Comparison of ENCODE assay signal across 27 cellular contexts in the genomic region with DNA sequence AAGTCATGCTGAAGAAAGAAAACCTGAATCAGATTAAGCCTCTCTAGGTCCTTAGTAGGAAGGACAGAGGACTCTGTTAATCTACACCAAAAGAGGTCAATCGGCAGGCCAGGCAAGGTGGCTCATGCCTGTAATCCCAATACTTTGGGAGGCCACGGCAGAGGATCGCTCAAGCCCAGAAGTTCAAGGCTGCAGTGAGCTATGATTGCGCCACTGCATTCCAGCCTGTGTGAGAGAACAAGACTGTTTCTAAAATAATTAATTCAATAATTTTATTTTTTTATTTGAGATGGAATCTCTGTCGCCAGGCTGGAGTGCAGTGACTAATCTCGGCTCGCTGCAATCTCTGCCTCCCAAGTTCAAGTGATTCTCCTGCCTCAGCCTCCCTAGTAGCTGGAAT. TPM values are rescaled to one million over a fixed set of nuclear protein-coding genes. Genes with fewer than 3 reads are reported as not detected.
DNase-seq lines count a peak whose midpoint lies in the region; ATAC-seq, FAIRE-seq and TF ChIP-seq lines count a peak whose summit lies in the region.
"Had no signal": no experiment of that assay in that cellular context is flagged by ENCODE, and none has a peak within 500 bp of the region (broad histone marks: within the 10 kb centered on the region; RNA-seq: fewer than 3 reads in every experiment).

No MANE protein-coding gene starts in this region.

- TF ChIP-seq POLR2A in adrenal gland (IDR thresholded peaks at IDR 0.05) (no peak), HepG2 (IDR thresholded peaks at IDR 0.05; ENCODE audit: insufficient read depth in 1 of 2, low read depth in 2 of 2, low read length in 2 of 2) (no peak)

- TF ChIP-seq RAD21 in HepG2 (CRISPR knock-in tag; IDR thresholded peaks at IDR 0.05), result no peak

- POLR2A ChIA-PET in HepG2 (lab: Yijun Ruan, JAX), result interaction anchor here (1.1 kb wide), 1 partner anchor 41 kb away, joined by 3 read pairs; no protein-coding TSS in a partner anchor
- POLR2A ChIA-PET in naive thymus-derived CD8-positive, alpha-beta T cell (lab: Charles Lee), result no interaction called here

- H3K9me3 Mint-ChIP-seq in naive thymus-derived CD8-positive, alpha-beta T cell, result peaks cover 0 to 2% (median 0%) of the 10 kb centered on the region in 9 donors
- H3K9me3 Mint-ChIP-seq: CD4-positive, alpha-beta memory T cell; CD8-positive, alpha-beta memory T cell had no signal

- H4K20me1 ChIP-seq in HepG2 (ENCODE audit: insufficient read depth, low read length), result peaks cover 11% of the 10 kb centered on the region

- WGBS in adrenal gland, 4 donors, result 50 to 65% (median 59%) methylated on average over 7 of the region's 7 CpGs
- 77% methylated on average over 7 of the region's 7 CpGs for WGBS in HepG2 (ENCODE audit: low lambda C conversion rate)

- peaks cover 5% of the 10 kb centered on the region for H3K36me3 Mint-ChIP-seq in T-helper 17 cell (ENCODE audit: low read depth)
- H3K36me3 Mint-ChIP-seq in naive thymus-derived CD8-positive, alpha-beta T cell, result peaks cover 4 to 83% (median 20%) of the 10 kb centered on the region in 3 donors

- no peaks in the 10 kb centered on the region for H3K27me3 Mint-ChIP-seq in T-helper 17 cell
- no peaks in the 10 kb centered on the region for H3K27me3 Mint-ChIP-seq in naive thymus-derived CD8-positive, alpha-beta T cell
- H3K27me3 Mint-ChIP-seq: CD4-positive, alpha-beta memory T cell; CD4-positive, CD25-positive, alpha-beta regulatory T cell had no signal

- H3K27ac ChIP-seq in adrenal gland, result peak overlapping the region in 2 of 5 donors; percentile 65 to 70
- H3K27ac ChIP-seq in HepG2 (ENCODE audit: extremely low read length, insufficient read depth, low read length), result peak overlapping the region; percentile 40
- H3K27ac ChIP-seq: BLaER1 had no signal

- peaks cover 44% of the 10 kb centered on the region for H3K79me2 ChIP-seq in HepG2 (ENCODE audit: insufficient read depth, low read length)

- ATAC-seq in T-helper 17 cell, result no peak
- no peak for ATAC-seq in HepG2
- no peak for ATAC-seq in naive thymus-derived CD8-positive, alpha-beta T cell
- ATAC-seq: GM12878 had no signal

- H3K4me3 ChIP-seq in adrenal gland (no peak overlapping the region), HepG2 (replicated peaks in 1 of 3; ENCODE audit: insufficient read depth in 1 of 3, low read depth in 2 of 3, low read length in 3 of 3) (no peak overlapping the region)
- H3K4me3 ChIP-seq: BLaER1, GM12878 had no signal

- intact Hi-C loops in adrenal gland (cut with DNase I), result no loop called here
- intact Hi-C loops in HepG2 (cut with micrococcal nuclease; ENCODE audit: unreplicated experiment), result no loop called here

- BruUV-seq in HepG2 (replicated peaks; lab: Mats Ljungman, UMichigan), result no TSS peak

- H3K27me3 ChIP-seq in adrenal gland (no peaks in the 10 kb centered on the region), HepG2 (ENCODE audit: control insufficient read depth in 1 of 2, insufficient read depth in 2 of 2, low read length in 2 of 2) (no peaks in the 10 kb centered on the region; a peak in 1 of 5 replicates)
- H3K27me3 ChIP-seq: BE2C, BLaER1 had no signal

- CTCF ChIA-PET in HepG2 (lab: Yijun Ruan, JAX; ENCODE audit: low intra/inter-chr PET ratio, low total read pairs), result no interaction called here

- no peak for DNase-seq in T-helper 17 cell
- peak in 6 of 7 donors; percentile 73 to 83 (median 80) for DNase-seq in adrenal gland
- peak; percentile 10 for DNase-seq in HepG2 (ENCODE audit: low spot score)
- no peak for DNase-seq in ecto neural progenitor cell (ENCODE audit: low spot score)
- no peak for DNase-seq in activated CD4-positive, alpha-beta T cell treated with anti-CD3 and anti-CD28 coated beads for 4 hours
- no peak for DNase-seq in naive thymus-derived CD8-positive, alpha-beta T cell
- DNase-seq: 8988T; ACHN; BE2C; C1 segment of cervical spinal cord; CD4-positive, alpha-beta memory T cell; CD4-positive, CD25-positive, alpha-beta regulatory T cell; CD8-positive, alpha-beta memory T cell; COR-L47; DMS 273 treated with DMSO at 0.1 percent for 48 hours; DMS153; DMS53; DMS79; DND-41; EL; GDM1 had no signal

- H3K4me3 Mint-ChIP-seq in T-helper 17 cell, result no peak overlapping the region
- H3K4me3 Mint-ChIP-seq in naive thymus-derived CD8-positive, alpha-beta T cell, result no peak overlapping the region
- H3K4me3 Mint-ChIP-seq: CD14-positive monocyte; CD4-positive, alpha-beta memory T cell had no signal

- peaks cover 20% of the 10 kb centered on the region for H3K4me1 Mint-ChIP-seq in T-helper 17 cell
- H3K4me1 Mint-ChIP-seq in naive thymus-derived CD8-positive, alpha-beta T cell, result peaks cover 17 to 44% (median 32%) of the 10 kb centered on the region in 4 donors

- H3K27ac Mint-ChIP-seq in T-helper 17 cell, result peak overlapping the region; percentile 54
- H3K27ac Mint-ChIP-seq in naive thymus-derived CD8-positive, alpha-beta T cell, result no peak overlapping the region
- H3K27ac Mint-ChIP-seq: CD4-positive, CD25-positive, alpha-beta regulatory T cell had no signal

- peaks cover 0 to 74% of the 10 kb centered on the region in 2 donors for H3K36me3 ChIP-seq in adrenal gland (replicated peaks in 1 of 2)
- peaks cover 9 to 48% of the 10 kb centered on the region in 2 experiments; a peak in 4 of 5 replicates for H3K36me3 ChIP-seq in HepG2 (replicated peaks in 1 of 2; ENCODE audit: control insufficient read depth in 1 of 2, insufficient read depth in 2 of 2, low read length in 2 of 2)

- H3K4me1 ChIP-seq in adrenal gland (replicated peaks in 1 of 2) (peaks cover 9 to 16% of the 10 kb centered on the region in 2 donors), HepG2 (ENCODE audit: insufficient read depth, low read length) (peaks cover 31% of the 10 kb centered on the region)
- H3K4me1 ChIP-seq: BE2C had no signal

- in situ Hi-C loops in HepG2 (cut with HindIII; ENCODE audit: extremely low pct_ligation_motif_present, low pct_unique_long_range_greater_than_20kb), result no loop called here

- no peak overlapping the region for H2AFZ ChIP-seq in HepG2 (ENCODE audit: low read length)

- no peak overlapping the region for H3K9ac ChIP-seq in HepG2 (ENCODE audit: insufficient read depth, low read depth, low read length)
- H3K9ac ChIP-seq: BLaER1 had no signal

- TF ChIP-seq CTCF in adrenal gland (IDR thresholded peaks at IDR 0.05) (no peak), HepG2 (CRISPR knock-in tag; IDR thresholded peaks at IDR 0.05) (no peak)

- FAIRE-seq in HepG2 (lab: Jason Lieb, UNC), result no peak
- FAIRE-seq: A204.1, GM12878, GM12892, GM18507 had no signal

- TF ChIP-seq EP300 in HepG2 (IDR thresholded peaks at IDR 0.05; ENCODE audit: low read depth in 2 of 2, low read length in 2 of 2) (no peak), HepG2 (CRISPR knock-in tag; IDR thresholded peaks at IDR 0.05; ENCODE audit: borderline replicate concordance) (no peak)

- no peaks in the 10 kb centered on the region for H3K9me3 ChIP-seq in T-helper 17 cell (ENCODE audit: control insufficient read depth, low read length, poor library complexity, severe bottlenecking)
- H3K9me3 ChIP-seq in adrenal gland (replicated peaks in 1 of 3), result no peaks in the 10 kb centered on the region
- H3K9me3 ChIP-seq in HepG2 (ENCODE audit: low read length), result no peaks in the 10 kb centered on the region
- H3K9me3 ChIP-seq: BE2C had no signal

- H3K4me2 ChIP-seq in HepG2 (ENCODE audit: low read depth, low read length), result 0 out of 2 replicates have a peak overlapping the region, but pooled peaks have one; percentile 27
- H3K4me2 ChIP-seq: BLaER1 had no signal

RNA-seq across cellular contexts. Expression of a gene that starts 4.5 kb away (rescaled TPM):
- total RNA-seq in T-helper 17 cell (100 to 1,000 TPM; 147 to 165 TPM), adrenal gland (100 to 1,000 TPM; 211 to 363 (median 240) TPM), HepG2 (2016; rRNA removed; fragmentation: Illumina TruSeq; extraction: Trizol) (625 and 944 TPM in 2 replicates)
- polyA plus RNA-seq in adrenal gland (100 to 1,000 TPM; 122 to 475 (median 216) TPM), HepG2 (2011; rRNA removed) (109 and 124 TPM in 2 replicates)
- total RNA-seq in HepG2 (2016; cell fraction: cytosol; rRNA removed; fragmentation: Illumina TruSeq; extraction: Trizol; ENCODE audit: low read depth), result 53.4 and 61.8 TPM in 2 replicates
- total RNA-seq in HepG2 (2016; cell fraction: insoluble cytoplasmic fraction; rRNA removed; fragmentation: Illumina TruSeq; extraction: Trizol), result 635 and 912 TPM in 2 replicates
- 124 and 145 TPM in 2 replicates for total RNA-seq in HepG2 (2016; cell fraction: membrane; rRNA removed; fragmentation: Illumina TruSeq; extraction: Trizol)
- 234 and 241 TPM in 2 replicates for total RNA-seq in HepG2 (2016; cell fraction: nucleus; rRNA removed; fragmentation: Illumina TruSeq; extraction: Trizol)
- polyA plus RNA-seq in HepG2 (2011; cell fraction: cytosol; rRNA removed), result 106 and 126 TPM in 2 replicates
- 30.7 and 40.3 TPM in 2 replicates for polyA plus RNA-seq in HepG2 (2011; cell fraction: nucleus; rRNA removed)
- 246 and 411 TPM in 2 replicates for polyA plus RNA-seq in HepG2 (2012)
- 34.4 and 42.4 TPM in 2 replicates for polyA plus RNA-seq in HepG2 (2016; cell fraction: cytosol; fragmentation: Illumina TruSeq; extraction: Trizol; ENCODE audit: low read depth)
- polyA plus RNA-seq in HepG2 (2016; cell fraction: insoluble cytoplasmic fraction; fragmentation: Illumina TruSeq; extraction: Trizol; ENCODE audit: low read depth), result 671 and 701 TPM in 2 replicates
- polyA plus RNA-seq in HepG2 (2016; cell fraction: membrane; fragmentation: Illumina TruSeq; extraction: Trizol; ENCODE audit: low read depth), result 64.7 and 77.0 TPM in 2 replicates
- 237 and 254 TPM in 2 replicates for polyA plus RNA-seq in HepG2 (2016; cell fraction: nucleus; fragmentation: Illumina TruSeq; extraction: Trizol; ENCODE audit: insufficient read depth, low read depth)
- polyA minus RNA-seq in HepG2 (2011; rRNA and poly(A)+ RNA removed; ENCODE audit: low replicate concordance), result 102 and 167 TPM in 2 replicates
- polyA minus RNA-seq in HepG2 (2011; cell fraction: cytosol; rRNA and poly(A)+ RNA removed), result 71.6 and 76.1 TPM in 2 replicates
- polyA minus RNA-seq in HepG2 (2011; cell fraction: nucleus; rRNA and poly(A)+ RNA removed), result 38.2 and 41.5 TPM in 2 replicates
- 100 to 1,000 TPM; 171 to 182 TPM for total RNA-seq in naive thymus-derived CD8-positive, alpha-beta T cell
- polyA plus RNA-seq in naive thymus-derived CD8-positive, alpha-beta T cell, result 100 to 1,000 TPM; 436 to 513 (median 454) TPM

RNA-seq across cellular contexts. Expression of a gene that starts 4.7 kb away (rescaled TPM):
- total RNA-seq in T-helper 17 cell (10 to 100 TPM; 16.3 to 19.1 TPM), adrenal gland (10 to 100 TPM; 11.4 to 64.7 (median 29.1) TPM), HepG2 (2016; rRNA removed; fragmentation: Illumina TruSeq; extraction: Trizol) (19.3 and 21.6 TPM in 2 replicates)
- polyA plus RNA-seq in adrenal gland (10 to 100 TPM; 47.5 to 82.8 (median 58.7) TPM), HepG2 (2011; rRNA removed) (29.2 and 34.2 TPM in 2 replicates)
- 10.7 and 14.0 TPM in 2 replicates for total RNA-seq in HepG2 (2016; cell fraction: cytosol; rRNA removed; fragmentation: Illumina TruSeq; extraction: Trizol; ENCODE audit: low read depth)
- 18.7 and 21.0 TPM in 2 replicates for total RNA-seq in HepG2 (2016; cell fraction: insoluble cytoplasmic fraction; rRNA removed; fragmentation: Illumina TruSeq; extraction: Trizol)
- total RNA-seq in HepG2 (2016; cell fraction: membrane; rRNA removed; fragmentation: Illumina TruSeq; extraction: Trizol), result 20.4 and 22.8 TPM in 2 replicates
- total RNA-seq in HepG2 (2016; cell fraction: nucleus; rRNA removed; fragmentation: Illumina TruSeq; extraction: Trizol), result 19.0 and 20.5 TPM in 2 replicates
- 20.1 and 22.1 TPM in 2 replicates for polyA plus RNA-seq in HepG2 (2011; cell fraction: cytosol; rRNA removed)
- polyA plus RNA-seq in HepG2 (2011; cell fraction: nucleus; rRNA removed), result 41.4 and 55.5 TPM in 2 replicates
- 17.3 and 22.8 TPM in 2 replicates for polyA plus RNA-seq in HepG2 (2012)
- 20.0 and 28.7 TPM in 2 replicates for polyA plus RNA-seq in HepG2 (2016; cell fraction: cytosol; fragmentation: Illumina TruSeq; extraction: Trizol; ENCODE audit: low read depth)
- polyA plus RNA-seq in HepG2 (2016; cell fraction: insoluble cytoplasmic fraction; fragmentation: Illumina TruSeq; extraction: Trizol; ENCODE audit: low read depth), result 23.9 and 26.6 TPM in 2 replicates
- polyA plus RNA-seq in HepG2 (2016; cell fraction: membrane; fragmentation: Illumina TruSeq; extraction: Trizol; ENCODE audit: low read depth), result 30.2 and 33.5 TPM in 2 replicates
- 57.4 and 61.7 TPM in 2 replicates for polyA plus RNA-seq in HepG2 (2016; cell fraction: nucleus; fragmentation: Illumina TruSeq; extraction: Trizol; ENCODE audit: insufficient read depth, low read depth)
- 47.2 and 80.3 TPM in 2 replicates for polyA minus RNA-seq in HepG2 (2011; rRNA and poly(A)+ RNA removed; ENCODE audit: low replicate concordance)
- 15.8 TPM in 2 replicates for polyA minus RNA-seq in HepG2 (2011; cell fraction: cytosol; rRNA and poly(A)+ RNA removed)
- polyA minus RNA-seq in HepG2 (2011; cell fraction: nucleus; rRNA and poly(A)+ RNA removed), result 24.3 and 36.3 TPM in 2 replicates
- total RNA-seq in naive thymus-derived CD8-positive, alpha-beta T cell, result 10 to 100 TPM; 25.8 to 29.3 TPM
- 10 to 100 TPM in 2 of 3 donors, 1 to 10 TPM in 1; 7.5 to 13.9 (median 11.2) TPM for polyA plus RNA-seq in naive thymus-derived CD8-positive, alpha-beta T cell

RNA-seq across cellular contexts. Expression of a gene that starts 35.9 kb away (rescaled TPM):
- 10 to 100 TPM; 23.1 to 25.3 TPM for total RNA-seq in T-helper 17 cell
- 100 to 1,000 TPM in 1 of 8 donors, 10 to 100 TPM in 7; 49.5 to 105 (median 74.0) TPM for total RNA-seq in adrenal gland
- 10 to 100 TPM; 37.8 to 53.0 (median 43.0) TPM for polyA plus RNA-seq in adrenal gland
- total RNA-seq in HepG2 (2016; rRNA removed; fragmentation: Illumina TruSeq; extraction: Trizol), result 17.8 and 23.0 TPM in 2 replicates
- total RNA-seq in HepG2 (2016; cell fraction: cytosol; rRNA removed; fragmentation: Illumina TruSeq; extraction: Trizol; ENCODE audit: low read depth), result 9.2 and 11.2 TPM in 2 replicates
- total RNA-seq in HepG2 (2016; cell fraction: insoluble cytoplasmic fraction; rRNA removed; fragmentation: Illumina TruSeq; extraction: Trizol), result 18.6 and 19.0 TPM in 2 replicates
- 17.5 and 18.7 TPM in 2 replicates for total RNA-seq in HepG2 (2016; cell fraction: membrane; rRNA removed; fragmentation: Illumina TruSeq; extraction: Trizol)
- 16.8 and 18.6 TPM in 2 replicates for total RNA-seq in HepG2 (2016; cell fraction: nucleus; rRNA removed; fragmentation: Illumina TruSeq; extraction: Trizol)
- polyA plus RNA-seq in HepG2 (2011; rRNA removed), result 95.6 and 100 TPM in 2 replicates
- polyA plus RNA-seq in HepG2 (2011; cell fraction: cytosol; rRNA removed), result 119 and 132 TPM in 2 replicates
- polyA plus RNA-seq in HepG2 (2011; cell fraction: nucleus; rRNA removed), result 140 and 147 TPM in 2 replicates
- polyA plus RNA-seq in HepG2 (2012), result 63.2 and 90.3 TPM in 2 replicates
- polyA plus RNA-seq in HepG2 (2016; cell fraction: cytosol; fragmentation: Illumina TruSeq; extraction: Trizol; ENCODE audit: low read depth), result 21.5 and 21.9 TPM in 2 replicates
- polyA plus RNA-seq in HepG2 (2016; cell fraction: insoluble cytoplasmic fraction; fragmentation: Illumina TruSeq; extraction: Trizol; ENCODE audit: low read depth), result 35.6 and 42.4 TPM in 2 replicates
- 24.2 and 24.7 TPM in 2 replicates for polyA plus RNA-seq in HepG2 (2016; cell fraction: membrane; fragmentation: Illumina TruSeq; extraction: Trizol; ENCODE audit: low read depth)
- polyA plus RNA-seq in HepG2 (2016; cell fraction: nucleus; fragmentation: Illumina TruSeq; extraction: Trizol; ENCODE audit: insufficient read depth, low read depth), result 46.6 and 53.0 TPM in 2 replicates
- 13.2 and 78.6 TPM in 2 replicates for polyA minus RNA-seq in HepG2 (2011; rRNA and poly(A)+ RNA removed; ENCODE audit: low replicate concordance)
- 35.6 and 37.7 TPM in 2 replicates for polyA minus RNA-seq in HepG2 (2011; cell fraction: cytosol; rRNA and poly(A)+ RNA removed)
- 26.9 and 27.8 TPM in 2 replicates for polyA minus RNA-seq in HepG2 (2011; cell fraction: nucleus; rRNA and poly(A)+ RNA removed)
- 10 to 100 TPM; 30.9 to 32.3 TPM for total RNA-seq in naive thymus-derived CD8-positive, alpha-beta T cell
- 10 to 100 TPM; 29.9 to 32.8 (median 32.4) TPM for polyA plus RNA-seq in naive thymus-derived CD8-positive, alpha-beta T cell

Comparison
In these comparisons a context has a peak if more than half of its experiments do, and no peak if none do; other contexts are left out.
1. DNase-seq: peak in adrenal gland (6 of 7) and HepG2 (single experiment); none in T-helper 17 cell (0 of 3), ecto neural progenitor cell (single experiment), activated CD4-positive, alpha-beta T cell treated with anti-CD3 and anti-CD28 coated beads for 4 hours (0 of 2) and naive thymus-derived CD8-positive, alpha-beta T cell (0 of 10).